Comparison of ENCODE assay signal across 17 cellular contexts in the genomic region with DNA sequence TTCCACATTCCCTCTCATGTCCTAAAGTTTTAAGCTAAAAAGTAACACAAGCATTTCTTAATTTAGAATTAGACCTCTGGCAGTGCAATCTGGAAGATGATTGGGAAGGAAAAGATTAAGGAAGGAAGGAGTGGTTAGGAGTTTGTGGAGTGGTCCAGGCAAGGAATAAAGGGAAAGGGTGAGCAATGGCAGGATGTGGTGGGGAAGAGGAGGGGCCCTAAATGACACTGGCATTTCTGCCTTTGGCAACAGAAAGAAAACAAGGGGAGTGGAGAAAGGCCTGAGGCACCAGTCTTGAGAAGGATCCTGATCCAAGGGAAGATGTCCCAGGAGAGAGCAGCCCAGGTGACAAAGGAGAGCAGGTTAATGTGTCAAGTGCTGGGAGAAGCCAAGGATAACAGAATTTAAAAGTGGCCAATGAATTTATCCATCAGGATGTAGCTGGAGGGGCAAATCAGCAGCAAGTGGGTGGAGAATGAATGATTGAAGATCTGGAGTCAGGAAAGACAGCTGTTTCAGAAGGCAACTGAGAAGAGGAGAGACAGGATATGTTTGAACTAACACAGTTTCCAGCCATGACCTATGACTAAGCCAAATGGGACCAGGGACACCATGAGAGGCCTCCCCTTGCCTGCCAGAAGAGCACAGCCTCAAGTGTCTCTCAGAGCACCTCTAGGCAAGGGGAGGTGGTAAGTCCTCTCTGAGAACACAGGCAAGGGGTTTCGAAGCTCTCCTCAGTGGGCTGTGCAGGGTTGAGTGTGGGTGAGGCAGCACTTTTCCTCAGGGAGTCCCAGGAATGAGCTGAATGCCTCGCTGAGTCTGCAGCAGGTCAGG. TPM values are rescaled to one million over a fixed set of nuclear protein-coding genes. Genes with fewer than 3 reads are reported as not detected.
A peak's percentile ranks its signal among the peaks of the same experiment; 100 is the strongest.
DNase-seq lines count a peak whose midpoint lies in the region; ATAC-seq, FAIRE-seq and TF ChIP-seq lines count a peak whose summit lies in the region.
"Had no signal": no experiment of that assay in that cellular context is flagged by ENCODE, and none has a peak within 500 bp of the region (broad histone marks: within the 10 kb centered on the region; RNA-seq: fewer than 3 reads in every experiment).

No MANE protein-coding gene starts in this region.

- no peaks in the 10 kb centered on the region for H3K27me3 ChIP-seq in tibial artery
- H3K27me3 ChIP-seq: pancreas had no signal

- no peaks in the 10 kb centered on the region for H3K36me3 ChIP-seq in tibial artery
- H3K36me3 ChIP-seq: pancreas had no signal

- H3K4me1 ChIP-seq in tibial artery = no peaks in the 10 kb centered on the region
- H3K4me1 ChIP-seq: pancreas had no signal

- no peaks in the 10 kb centered on the region for H3K9me3 Mint-ChIP-seq in activated CD4-positive, alpha-beta T cell treated with anti-CD3 and anti-CD28 coated beads, Interleukin-2, amount 10 ng/mL, durations not matched to agents 24 days and 14 days
- no peaks in the 10 kb centered on the region for H3K9me3 Mint-ChIP-seq in activated T-helper 17 cell treated with anti-CD3 and anti-CD28 coated beads, Interleukin-2, amount 50 U/mL, for 72 hours

- DNase-seq in activated CD4-positive, alpha-beta T cell treated with anti-CD3 and anti-CD28 coated beads, Interleukin-2, amount 10 ng/mL, durations not matched to agents 24 days and 14 days = no peak
- DNase-seq in activated CD4-positive, alpha-beta T cell treated with anti-CD3 and anti-CD28 coated beads, Interleukin-2, amount 50 U/mL, for 4 hours = no peak
- DNase-seq in GM12891 (ENCODE audit: insufficient read length, low spot score) (no peak), NCI-H1417 treated with DMSO at 0.1 percent for 48 hours (lab: John Stamatoyannopoulos, UW) (no peak), tibial artery (no peak)
- peak; percentile 27 for DNase-seq in stimulated activated CD8-positive, alpha-beta memory T cell treated with anti-CD3 and anti-CD28 coated beads, Interleukin-4, amount 100 ng/mL, for 48 hours
- DNase-seq: foreskin fibroblast, Karpas-422, NCI-H1436, pancreas had no signal

- no peak for TF ChIP-seq POLR2A in GM12891 (IDR thresholded peaks at IDR 0.05; ENCODE audit: low read depth, low read length)

- intact Hi-C loops in activated CD4-positive, alpha-beta T cell treated with anti-CD3 and anti-CD28 coated beads, Interleukin-2, amount 10 ng/mL, durations not matched to agents 24 days and 14 days (cut with micrococcal nuclease) = no loop called here
- intact Hi-C loops in tibial artery (cut with DNase I; ENCODE audit: low total_unique reads) = no loop called here

- H3K27ac Mint-ChIP-seq in activated CD4-positive, alpha-beta T cell treated with anti-CD3 and anti-CD28 coated beads, Interleukin-2, amount 10 ng/mL, durations not matched to agents 24 days and 14 days = peak overlapping the region; percentile 39
- H3K27ac Mint-ChIP-seq in activated T-helper 17 cell treated with anti-CD3 and anti-CD28 coated beads, Interleukin-2, amount 50 U/mL, for 72 hours = peak overlapping the region; percentile 79

- peak overlapping the region; percentile 6 for H3K4me3 Mint-ChIP-seq in activated CD4-positive, alpha-beta T cell treated with anti-CD3 and anti-CD28 coated beads, Interleukin-2, amount 10 ng/mL, durations not matched to agents 24 days and 14 days
- H3K4me3 Mint-ChIP-seq in activated T-helper 17 cell treated with anti-CD3 and anti-CD28 coated beads, Interleukin-2, amount 50 U/mL, for 72 hours = peak overlapping the region; percentile 15

- TF ChIP-seq CTCF in tibial artery (IDR thresholded peaks at IDR 0.05) = no peak

- no peak overlapping the region for H3K27ac ChIP-seq in tibial artery
- H3K27ac ChIP-seq: pancreas had no signal

- H3K27me3 Mint-ChIP-seq in activated CD4-positive, alpha-beta T cell treated with anti-CD3 and anti-CD28 coated beads, Interleukin-2, amount 10 ng/mL, durations not matched to agents 24 days and 14 days = no peaks in the 10 kb centered on the region
- no peaks in the 10 kb centered on the region for H3K27me3 Mint-ChIP-seq in activated T-helper 17 cell treated with anti-CD3 and anti-CD28 coated beads, Interleukin-2, amount 50 U/mL, for 72 hours

- FAIRE-seq in GM12891 (lab: Jason Lieb, UNC) = peak; percentile 89
- FAIRE-seq: astrocyte, colon, H1, pancreas had no signal

- H3K36me3 Mint-ChIP-seq in activated CD4-positive, alpha-beta T cell treated with anti-CD3 and anti-CD28 coated beads, Interleukin-2, amount 10 ng/mL, durations not matched to agents 24 days and 14 days (ENCODE audit: low read depth) = no peaks in the 10 kb centered on the region
- no peaks in the 10 kb centered on the region for H3K36me3 Mint-ChIP-seq in activated T-helper 17 cell treated with anti-CD3 and anti-CD28 coated beads, Interleukin-2, amount 50 U/mL, for 72 hours (ENCODE audit: low read depth)

- peaks cover 36% of the 10 kb centered on the region for H3K4me1 Mint-ChIP-seq in activated CD4-positive, alpha-beta T cell treated with anti-CD3 and anti-CD28 coated beads, Interleukin-2, amount 10 ng/mL, durations not matched to agents 24 days and 14 days
- peaks cover 14% of the 10 kb centered on the region for H3K4me1 Mint-ChIP-seq in activated T-helper 17 cell treated with anti-CD3 and anti-CD28 coated beads, Interleukin-2, amount 50 U/mL, for 72 hours

- ATAC-seq in activated T-helper 17 cell treated with anti-CD3 and anti-CD28 coated beads, Interleukin-2, amount 50 U/mL, for 72 hours (replicated peaks) = peak; percentile 82
- no peak for ATAC-seq in HG02884 (IDR thresholded peaks at IDR 0.05; ENCODE audit: unreplicated experiment)
- ATAC-seq: left lobe of liver, pancreas had no signal

- no peaks in the 10 kb centered on the region for H3K9me3 ChIP-seq in tibial artery
- H3K9me3 ChIP-seq: pancreas had no signal

- H3K4me3 ChIP-seq in tibial artery = no peak overlapping the region
- H3K4me3 ChIP-seq: pancreas had no signal

TF ChIP-seq in GM12891, 5 proteins besides CTCF, POLR2A, EP300 and RAD21:
- TF ChIP-seq PAX5 (IDR thresholded peaks at IDR 0.05; ENCODE audit: insufficient read depth, low read length, severe bottlenecking) (no peak), SPI1 (IDR thresholded peaks at IDR 0.05; ENCODE audit: low read depth, low read length) (no peak), POU2F2 (IDR thresholded peaks at IDR 0.05; ENCODE audit: low read depth, low read length) (no peak), TAF1 (IDR thresholded peaks at IDR 0.05; ENCODE audit: low read depth, low read length) (no peak), POLR2AphosphoS5 (IDR thresholded peaks at IDR 0.05; ENCODE audit: low read depth, low read length) (no peak)

RNA-seq across cellular contexts. Expression of a gene that starts 20.9 kb away (rescaled TPM):
- 0.30 and 0.85 TPM in 2 replicates for total RNA-seq in activated CD4-positive, alpha-beta T cell treated with anti-CD3 and anti-CD28 coated beads, Interleukin-2, amount 10 ng/mL, durations not matched to agents 24 days and 14 days
- 9.2 TPM for polyA plus RNA-seq in GM12891 (2012; ENCODE audit: low read depth, missing spikeins)
- total RNA-seq in activated T-helper 17 cell treated with anti-CD3 and anti-CD28 coated beads, Interleukin-2, amount 50 U/mL, for 72 hours = 1 to 10 TPM; 1.9 to 3.2 TPM
- total RNA-seq: astrocyte, H1, skeletal muscle tissue had no signal
- polyA plus RNA-seq: H1 had no signal

RNA-seq across cellular contexts. Expression of a gene that starts 36.1 kb away (rescaled TPM):
- total RNA-seq in activated CD4-positive, alpha-beta T cell treated with anti-CD3 and anti-CD28 coated beads, Interleukin-2, amount 10 ng/mL, durations not matched to agents 24 days and 14 days = 18.4 and 20.7 TPM in 2 replicates
- polyA plus RNA-seq in GM12891 (2012; ENCODE audit: low read depth, missing spikeins) = 123 TPM
- 10 to 100 TPM in 1 of 2 donors, 1 to 10 TPM in 1; 4.5 to 15.0 TPM for total RNA-seq in activated T-helper 17 cell treated with anti-CD3 and anti-CD28 coated beads, Interleukin-2, amount 50 U/mL, for 72 hours
- total RNA-seq: H1 had no signal
- polyA plus RNA-seq: H1 had no signal
